Comparison of ENCODE assay signal across 1 cellular context in genomic region chr14:55582741-55583140, GRCh38.
TF ChIP-seq lines count a peak whose summit lies in the region.

No MANE protein-coding gene starts in this region.

TF ChIP-seq in SK-N-SH, 30 proteins besides CTCF, POLR2A, EP300 and RAD21 (continued from another document):
- TF ChIP-seq REST (IDR thresholded peaks at IDR 0.05; ENCODE audit: low read depth, low read length) (no peak), ZBTB33 (IDR thresholded peaks at IDR 0.05; ENCODE audit: borderline replicate concordance, low read depth) (no peak), GABPA (IDR thresholded peaks at IDR 0.05; ENCODE audit: low read depth) (no peak), MAX (IDR thresholded peaks at IDR 0.05; ENCODE audit: low read depth) (no peak), USF1 (IDR thresholded peaks at IDR 0.05; ENCODE audit: borderline replicate concordance, low read depth) (no peak), IRF3 (IDR thresholded peaks at IDR 0.05; ENCODE audit: low read depth, low read length) (no peak), MEF2A (IDR thresholded peaks at IDR 0.05; ENCODE audit: borderline replicate concordance, low read depth) (no peak), POLR2AphosphoS5 (IDR thresholded peaks at IDR 0.05; ENCODE audit: low read depth, low read length) (no peak), TEAD4 (IDR thresholded peaks at IDR 0.05; ENCODE audit: borderline replicate concordance, insufficient read depth) (no peak)
